ENCODE assay signal across 28 cellular contexts in genomic region chr11:82896183-82896582, GRCh38.
"Had no signal": no experiment of that assay in that cellular context is flagged by ENCODE, and none has a peak within 500 bp of the region (broad histone marks: within the 10 kb centered on the region; RNA-seq: fewer than 3 reads in every experiment).

No MANE protein-coding gene starts in this region.

- H3K27ac ChIP-seq: ascending aorta, cardiac muscle cell, colonic mucosa, dorsolateral prefrontal cortex, gastrocnemius medialis, left ventricle myocardium inferior, right lobe of liver, suprapubic skin, tibial artery had no signal

- H3K4me3 Mint-ChIP-seq: activated CD4-positive, alpha-beta T cell treated with anti-CD3 and anti-CD28 coated beads for 36 hours; activated naive CD4-positive, alpha-beta T cell treated with anti-CD3 and anti-CD28 coated beads for 36 hours; activated naive CD8-positive, alpha-beta T cell treated with anti-CD3 and anti-CD28 coated beads, Interleukin-2, amount 10 ng/mL, durations not matched to agents 7 days and 5 days; activated T-helper 1 cell treated with anti-CD3 and anti-CD28 coated beads, Interleukin-12 subunit alpha, Interleukin-12 subunit beta, Interleukin-2, Interleukin-4 antibody, amounts not matched to agents 30 ng/mL and 10 ng/mL and 1 ng/mL, durations not matched to agents 14 hours and 24 hours and 36 hours; nephron; stimulated activated effector memory CD8-positive, alpha-beta T cell treated with anti-CD3 and anti-CD28 coated beads, Interleukin-12 subunit alpha, Interleukin-12 subunit beta, amount 100 ng/mL, for 72 hours; T-helper 2 cell treated with Interferon-gamma antibody and Interleukin-4, amounts not matched to agents 5 μg/mL and 100 μg/mL, for 36 hours had no signal

- H3K27me3 ChIP-seq: ascending aorta, cardiac muscle cell, colonic mucosa, dorsolateral prefrontal cortex, gastrocnemius medialis, right lobe of liver, suprapubic skin, tibial artery had no signal

- DNase-seq: activated CD4-positive, alpha-beta T cell treated with anti-CD3 and anti-CD28 coated beads for 36 hours; activated CD4-positive, CD25-positive, alpha-beta regulatory T cell; activated effector memory CD4-positive, alpha-beta T cell treated with anti-CD3 and anti-CD28 coated beads, Interleukin-2, amount 50 U/mL, for 16 hours; activated naive CD4-positive, alpha-beta T cell treated with anti-CD3 and anti-CD28 coated beads for 36 hours; activated naive CD8-positive, alpha-beta T cell treated with anti-CD3 and anti-CD28 coated beads, Interleukin-2, amount 10 ng/mL, durations not matched to agents 7 days and 5 days; cerebellar nuclear complex; colonic mucosa; dorsolateral prefrontal cortex; effector memory CD4-positive, alpha-beta T cell; erythroblast; gastrocnemius medialis; glutamatergic neuron; left ventricle myocardium inferior; mucosa of descending colon; right lobe of liver; stimulated activated CD4-positive, alpha-beta T cell treated with anti-CD3 and anti-CD28 coated beads, Interleukin-4, amount 100 ng/mL, for 24 hours; T-helper 1 cell; tibial artery had no signal

- H3K36me3 Mint-ChIP-seq: brain had no signal

- H3K27ac Mint-ChIP-seq: activated CD4-positive, alpha-beta T cell treated with anti-CD3 and anti-CD28 coated beads for 36 hours; activated naive CD4-positive, alpha-beta T cell treated with anti-CD3 and anti-CD28 coated beads for 36 hours; activated T-helper 1 cell treated with anti-CD3 and anti-CD28 coated beads, Interleukin-12 subunit alpha, Interleukin-12 subunit beta, Interleukin-2, Interleukin-4 antibody, amounts not matched to agents 30 ng/mL and 10 ng/mL and 1 ng/mL, durations not matched to agents 14 hours and 24 hours and 36 hours; brain; nephron; stimulated activated effector memory CD8-positive, alpha-beta T cell treated with anti-CD3 and anti-CD28 coated beads, Interleukin-12 subunit alpha, Interleukin-12 subunit beta, amount 100 ng/mL, for 72 hours; T-helper 2 cell treated with Interferon-gamma antibody and Interleukin-4, amounts not matched to agents 5 μg/mL and 100 μg/mL, for 36 hours had no signal

- ATAC-seq: activated CD4-positive, alpha-beta T cell treated with anti-CD3 and anti-CD28 coated beads for 36 hours; gastrocnemius medialis; mucosa of descending colon; right lobe of liver; stimulated activated effector memory CD8-positive, alpha-beta T cell treated with anti-CD3 and anti-CD28 coated beads, Interleukin-12 subunit alpha, Interleukin-12 subunit beta, amount 100 ng/mL, for 72 hours had no signal

- H3K36me3 ChIP-seq: ascending aorta, cardiac muscle cell, colonic mucosa, gastrocnemius medialis, left ventricle myocardium inferior, right lobe of liver, suprapubic skin, tibial artery had no signal

- H3K9me3 Mint-ChIP-seq: activated naive CD4-positive, alpha-beta T cell treated with anti-CD3 and anti-CD28 coated beads for 36 hours; activated naive CD8-positive, alpha-beta T cell treated with anti-CD3 and anti-CD28 coated beads, Interleukin-2, amount 10 ng/mL, durations not matched to agents 7 days and 5 days; activated T-helper 1 cell treated with anti-CD3 and anti-CD28 coated beads, Interleukin-12 subunit alpha, Interleukin-12 subunit beta, Interleukin-2, Interleukin-4 antibody, amounts not matched to agents 30 ng/mL and 10 ng/mL and 1 ng/mL, durations not matched to agents 14 hours and 24 hours and 36 hours; brain; nephron; stimulated activated effector memory CD8-positive, alpha-beta T cell treated with anti-CD3 and anti-CD28 coated beads, Interleukin-12 subunit alpha, Interleukin-12 subunit beta, amount 100 ng/mL, for 72 hours; T-helper 2 cell treated with Interferon-gamma antibody and Interleukin-4, amounts not matched to agents 5 μg/mL and 100 μg/mL, for 36 hours had no signal

- H3K27me3 Mint-ChIP-seq: activated CD4-positive, alpha-beta T cell treated with anti-CD3 and anti-CD28 coated beads for 36 hours; activated naive CD8-positive, alpha-beta T cell treated with anti-CD3 and anti-CD28 coated beads, Interleukin-2, amount 10 ng/mL, durations not matched to agents 7 days and 5 days; brain; progenitor cell of endocrine pancreas had no signal

- H3K9me3 ChIP-seq: ascending aorta, colonic mucosa, gastrocnemius medialis, left ventricle myocardium inferior, mucosa of descending colon, right lobe of liver, suprapubic skin, tibial artery had no signal

- H3K4me3 ChIP-seq: ascending aorta, cardiac muscle cell, colonic mucosa, dorsolateral prefrontal cortex, gastrocnemius medialis, left ventricle myocardium inferior, lung, mucosa of descending colon, right lobe of liver, suprapubic skin, tibial artery had no signal
